11 cellular contexts compared by ENCODE assay signal in the genomic region with DNA sequence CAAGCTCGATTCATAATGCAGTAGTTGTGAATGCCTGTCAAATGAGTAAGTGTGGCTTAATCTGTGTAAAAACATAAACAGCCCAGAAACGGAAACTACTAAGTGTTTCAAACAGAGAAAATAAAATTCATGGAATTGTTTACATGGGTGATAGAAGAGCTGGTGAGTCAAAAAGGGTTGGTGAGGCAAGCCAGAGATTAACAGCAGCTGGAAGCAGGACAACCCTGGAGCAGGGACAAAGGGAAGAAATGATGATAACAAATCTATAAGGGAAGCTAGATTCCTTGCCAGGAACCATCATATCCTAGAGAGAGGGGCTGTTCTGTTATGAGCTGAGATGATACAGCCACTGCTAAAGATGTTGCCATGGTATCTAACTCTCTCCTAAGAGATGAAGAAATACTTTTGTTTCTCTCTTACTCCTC. TPM values are rescaled to one million over a fixed set of nuclear protein-coding genes. Genes with fewer than 3 reads are reported as not detected.
A peak's percentile ranks its signal among the peaks of the same experiment; 100 is the strongest.
DNase-seq lines count a peak whose midpoint lies in the region; ATAC-seq and TF ChIP-seq lines count a peak whose summit lies in the region.
"Had no signal": no experiment of that assay in that cellular context is flagged by ENCODE, and none has a peak within 500 bp of the region (broad histone marks: within the 10 kb centered on the region; RNA-seq: fewer than 3 reads in every experiment).

No MANE protein-coding gene starts in this region.

- H3K4me3 Mint-ChIP-seq in HFFc6 (peak overlapping the region; percentile 58), chondrocyte (ENCODE audit: unreplicated experiment) (no peak overlapping the region)

- no peaks in the 10 kb centered on the region for H3K27me3 ChIP-seq in ACC112 (ENCODE audit: insufficient read depth, low read length)
- H3K27me3 ChIP-seq: BLaER1 treated with 17β-estradiol and CSF1 and Interleukin-3, amounts not matched to agents 10 nM and 100 nM; sigmoid colon had no signal

- H3K9me3 Mint-ChIP-seq in HFFc6, result no peaks in the 10 kb centered on the region
- H3K9me3 Mint-ChIP-seq in chondrocyte (ENCODE audit: low read depth), result no peaks in the 10 kb centered on the region

- no peak for ATAC-seq in HG02884 (IDR thresholded peaks at IDR 0.05; ENCODE audit: unreplicated experiment)
- ATAC-seq: left lobe of liver had no signal

- DNase-seq in HFFc6 (peak; percentile 93), chondrocyte (ENCODE audit: low spot score) (no peak), left kidney (ENCODE audit: low read depth, low spot score) (peak; percentile 6), D341Med (ENCODE audit: low spot score) (no peak), KG1 (lab: John Stamatoyannopoulos, UW) (no peak)
- no peak for DNase-seq in activated CD8-positive, alpha-beta memory T cell treated with anti-CD3 and anti-CD28 coated beads, Interleukin-2, amount 50 U/mL, for 48 hours
- DNase-seq: sigmoid colon had no signal

- peaks cover 13% of the 10 kb centered on the region for H3K36me3 Mint-ChIP-seq in HFFc6 (ENCODE audit: low read depth)
- peaks cover 1% of the 10 kb centered on the region for H3K36me3 Mint-ChIP-seq in chondrocyte (ENCODE audit: low read depth)

- no peaks in the 10 kb centered on the region for H3K36me3 ChIP-seq in ACC112 (ENCODE audit: insufficient read depth, low read length)
- H3K36me3 ChIP-seq: BLaER1 treated with 17β-estradiol and CSF1 and Interleukin-3, amounts not matched to agents 10 nM and 100 nM; sigmoid colon had no signal

- no peak for TF ChIP-seq CTCF in HFFc6 (IDR thresholded peaks at IDR 0.05)
- no peak for TF ChIP-seq CTCF in chondrocyte (IDR thresholded peaks at IDR 0.05)

- no peak overlapping the region for H3K4me3 ChIP-seq in ACC112 (ENCODE audit: low read depth, low read length)
- H3K4me3 ChIP-seq: BLaER1 treated with 17β-estradiol and CSF1 and Interleukin-3, amounts not matched to agents 10 nM and 100 nM; sigmoid colon had no signal

- peak overlapping the region; percentile 94 for H3K27ac Mint-ChIP-seq in HFFc6
- peak overlapping the region; percentile 82 for H3K27ac Mint-ChIP-seq in chondrocyte (ENCODE audit: unreplicated experiment)

- peaks cover 38% of the 10 kb centered on the region for H3K4me1 ChIP-seq in ACC112 (ENCODE audit: control insufficient read depth, insufficient read depth, low read length, unreplicated experiment)

- no peaks in the 10 kb centered on the region for H3K79me2 ChIP-seq in ACC112 (ENCODE audit: control insufficient read depth, insufficient read depth, low read length, unreplicated experiment)

- H3K4me1 Mint-ChIP-seq in HFFc6 (ENCODE audit: low read depth) (peaks cover 68% of the 10 kb centered on the region), chondrocyte (ENCODE audit: low read depth) (peaks cover 39% of the 10 kb centered on the region)

- H3K27me3 Mint-ChIP-seq in HFFc6 (ENCODE audit: insufficient read depth) (no peaks in the 10 kb centered on the region), chondrocyte (ENCODE audit: low read depth) (peaks cover 2% of the 10 kb centered on the region)

- no peak overlapping the region for H2AFZ ChIP-seq in ACC112 (ENCODE audit: low read length, unreplicated experiment)

- peak overlapping the region; percentile 82 for H3K27ac ChIP-seq in ACC112 (ENCODE audit: low read depth, low read length)
- H3K27ac ChIP-seq: BLaER1 treated with 17β-estradiol and CSF1 and Interleukin-3, amounts not matched to agents 10 nM and 100 nM had no signal

RNA-seq across cellular contexts. Expression of a gene that starts 18.0 kb away (rescaled TPM):
- total RNA-seq in HFFc6 (2021; fragmentation: NEBNext Ultra II Directional; extraction: Animal tissue kit (Norgen Biotek cat#: 25700)), result 10 to 100 TPM; 53.5 to 74.0 (median 61.2) TPM
- total RNA-seq in chondrocyte, result 10.7 to 38.1 TPM (median 10.7 TPM) in 3 replicates
- total RNA-seq: left lobe of liver had no signal

Comparison
In these comparisons a context has a peak if more than half of its experiments do, and no peak if none do; other contexts are left out.
1. DNase-seq: peak in HFFc6 (single experiment) and left kidney (single experiment); none in chondrocyte (single experiment), D341Med (single experiment), KG1 (single experiment) and activated CD8-positive, alpha-beta memory T cell treated with anti-CD3 and anti-CD28 coated beads, Interleukin-2, amount 50 U/mL, for 48 hours (single experiment).